11 cellular contexts compared by ENCODE assay signal in genomic region chr4:168656055-168656660, GRCh38.
DNase-seq lines count a peak whose midpoint lies in the region; ATAC-seq, FAIRE-seq and TF ChIP-seq lines count a peak whose summit lies in the region.
"Had no signal": no experiment of that assay in that cellular context is flagged by ENCODE, and none has a peak within 500 bp of the region (broad histone marks: within the 10 kb centered on the region; RNA-seq: fewer than 3 reads in every experiment).

No MANE protein-coding gene starts in this region.

- no peak for TF ChIP-seq RAD21 in IMR-90 (IDR thresholded peaks at IDR 0.05; ENCODE audit: low read length)

- POLR2A ChIA-PET in AG04450 (lab: Yijun Ruan, JAX) = interaction anchor here (0.7 to 1.4 kb wide), 5 partner anchors 10 to 354 kb away, joined by 3 to 10 read pairs (median 3); partner anchors contain the start of gene CBR4
- POLR2A ChIA-PET in IMR-90 (lab: Charles Lee; ENCODE audit: unreplicated experiment) = no interaction called here

- CTCF ChIA-PET in AG04450 (lab: Charles Lee) = interaction anchor here (0.6 to 1.4 kb wide), 2 partner anchors 70 to 160 kb away, joined by 3 read pairs; no protein-coding TSS in a partner anchor
- CTCF ChIA-PET in IMR-90 (lab: Yijun Ruan, JAX) = interaction anchor here (1.7 kb wide), 1 partner anchor 22 kb away, joined by 3 read pairs; no protein-coding TSS in a partner anchor

- TF ChIP-seq POLR2A in IMR-90 (IDR thresholded peaks at IDR 0.05; ENCODE audit: low read depth, low read length) = no peak

- dilution Hi-C loops in IMR-90 (cut with HindIII; ENCODE audit: low sequenced_read_pairs, unreplicated experiment) (no loop called here), keratinocyte (cut with MboI; ENCODE audit: extremely low pct_ligation_motif_present, low sequenced_read_pairs) (no loop called here)

- no peak overlapping the region for H2BK20ac ChIP-seq in IMR-90 (ENCODE audit: low read depth, low read length)

- peak; percentile 56 for DNase-seq in AG04450 (ENCODE audit: low read depth, low spot score)
- peak; percentile 94 for DNase-seq in IMR-90
- peak; percentile 78 for DNase-seq in astrocyte of the hippocampus (ENCODE audit: low read depth, low spot score)
- no peak for DNase-seq in keratinocyte (ENCODE audit: low read depth, low spot score)
- no peak for DNase-seq in NCI-H1930 (lab: John Stamatoyannopoulos, UW)
- no peak for DNase-seq in NCI-H1092 (lab: John Stamatoyannopoulos, UW)
- no peak for DNase-seq in ACHN
- DNase-seq: body of pancreas, NCI-H510A, T-helper 2 cell had no signal

- no peak overlapping the region for H4K91ac ChIP-seq in IMR-90 (ENCODE audit: insufficient read depth, low read depth, low read length)

- no CpG with 5 or more reads among the region's 4 CpGs for WGBS in IMR-90 (ENCODE audit: extremely low coverage in 2 of 2, insufficient read length in 1 of 2), 2 experiments

- no peak overlapping the region for H4K8ac ChIP-seq in IMR-90 (ENCODE audit: low read depth in 2 of 2, low read length in 2 of 2)

- peak; percentile 87 for FAIRE-seq in keratinocyte (lab: Jason Lieb, UNC)

- H3K4me2 ChIP-seq in IMR-90 (ENCODE audit: low read depth, low read length) = no peak overlapping the region
- peak overlapping the region; percentile 80 for H3K4me2 ChIP-seq in keratinocyte (ENCODE audit: control insufficient read depth, extremely low read depth, insufficient read depth, low read depth, low read length)

- H3K79me1 ChIP-seq in IMR-90 (ENCODE audit: low read depth in 1 of 2, low read length in 2 of 2) = no peaks in the 10 kb centered on the region

- H3K4me3 ChIP-seq in AG04450 (ENCODE audit: low read depth, low read length) = no peak overlapping the region
- no peak overlapping the region for H3K4me3 ChIP-seq in IMR-90 (ENCODE audit: insufficient read depth, low read depth, low read length)
- H3K4me3 ChIP-seq in keratinocyte (ENCODE audit: control insufficient read depth in 2 of 3, extremely low read depth in 1 of 3, insufficient read depth in 2 of 3, low read depth in 1 of 3, low read length in 3 of 3) = peak overlapping the region in 2 of 3 experiments; percentile 30 to 60
- H3K4me3 ChIP-seq: body of pancreas had no signal

- no peak overlapping the region for H3K18ac ChIP-seq in IMR-90 (ENCODE audit: low read depth, low read length)

- H3K9me3 ChIP-seq in AG04450 (ENCODE audit: control insufficient read depth, insufficient read depth, low read length) = no peaks in the 10 kb centered on the region
- H3K9me3 ChIP-seq in IMR-90 (ENCODE audit: control insufficient read depth, insufficient read depth, low read length) = no peaks in the 10 kb centered on the region
- no peaks in the 10 kb centered on the region for H3K9me3 ChIP-seq in keratinocyte (ENCODE audit: control insufficient read depth, low read depth, low read length)

- no peak overlapping the region for H3K56ac ChIP-seq in IMR-90 (ENCODE audit: extremely low read depth, insufficient read depth, low read length)

- no peaks in the 10 kb centered on the region for H3K79me2 ChIP-seq in keratinocyte (ENCODE audit: control insufficient read depth, insufficient read depth, low read length)

- H4K20me1 ChIP-seq in IMR-90 (ENCODE audit: insufficient read depth, low read length) (no peaks in the 10 kb centered on the region), keratinocyte (ENCODE audit: control insufficient read depth, extremely low read depth, insufficient read depth, low read length) (no peaks in the 10 kb centered on the region)

- TF ChIP-seq CTCF in AG04450 (IDR thresholded peaks at IDR 0.05; ENCODE audit: low read depth, low read length) = no peak
- TF ChIP-seq CTCF in IMR-90 (conservative IDR thresholded peaks at IDR 0.05; ENCODE audit: low read depth, low read length) = no peak
- no peak for TF ChIP-seq CTCF in keratinocyte (optimal IDR thresholded peaks at IDR 0.05 in 1 of 3, IDR thresholded peaks at IDR 0.05 in 1 of 3, conservative IDR thresholded peaks at IDR 0.05 in 1 of 3; ENCODE audit: extremely low read depth in 1 of 3, insufficient read depth in 2 of 3, low read length in 3 of 3)

- no peak overlapping the region for H3K23ac ChIP-seq in IMR-90 (ENCODE audit: low read depth, low read length)

- H3K9ac ChIP-seq in IMR-90 (ENCODE audit: low read depth, low read length) (no peak overlapping the region), keratinocyte (ENCODE audit: control insufficient read depth, extremely low read depth, insufficient read depth, low read length) (no peak overlapping the region)

- H3K4ac ChIP-seq in IMR-90 (ENCODE audit: low read depth, low read length) = no peak overlapping the region

- intact Hi-C loops in IMR-90 (cut with micrococcal nuclease) = no loop called here

- no peak overlapping the region for H2BK15ac ChIP-seq in IMR-90 (ENCODE audit: low read depth, low read length)

- no peak overlapping the region for H3K14ac ChIP-seq in IMR-90 (replicated peaks; ENCODE audit: low read depth, low read length)

- in situ Hi-C loops in IMR-90 (cut with MboI; ENCODE audit: low sequenced_read_pairs) (no loop called here), ACHN (cut with HindIII; ENCODE audit: low pct_ligation_motif_present, low pct_unique_long_range_greater_than_20kb, low sequenced_read_pairs) (no loop called here)

- no peak overlapping the region for H2BK120ac ChIP-seq in IMR-90 (ENCODE audit: low read depth, low read length)

- H2BK5ac ChIP-seq in IMR-90 (ENCODE audit: low read depth, low read length, poor library complexity, severe bottlenecking) = no peak overlapping the region

- BruUV-seq in IMR-90 (replicated peaks; lab: Mats Ljungman, UMichigan) = no TSS peak

- no peak overlapping the region for H4K5ac ChIP-seq in IMR-90 (ENCODE audit: low read depth, low read length)

- no peaks in the 10 kb centered on the region for H3K27me3 ChIP-seq in AG04450 (ENCODE audit: control insufficient read depth, insufficient read depth, low read length)
- 0 out of 2 replicates have a peak, but pooled peaks cover 4% of the 10 kb centered on the region for H3K27me3 ChIP-seq in IMR-90 (ENCODE audit: control insufficient read depth, insufficient read depth, low read length)
- H3K27me3 ChIP-seq in keratinocyte (ENCODE audit: control insufficient read depth, extremely low read depth, insufficient read depth, low read length) = no peaks in the 10 kb centered on the region
- H3K27me3 ChIP-seq: body of pancreas had no signal

- H2AFZ ChIP-seq in IMR-90 (replicated peaks; ENCODE audit: low read length, poor library complexity) = no peak overlapping the region
- no peak overlapping the region for H2AFZ ChIP-seq in keratinocyte (ENCODE audit: control insufficient read depth, low read length)

- H3K27ac ChIP-seq in AG04450 (ENCODE audit: low read depth, low read length) (no peak overlapping the region), IMR-90 (ENCODE audit: insufficient read depth, low read length) (no peak overlapping the region), keratinocyte (ENCODE audit: control insufficient read depth, insufficient read depth, low read length) (peak overlapping the region; percentile 49)
- H3K27ac ChIP-seq: body of pancreas had no signal

- peak; percentile 84 for ATAC-seq in IMR-90 (ENCODE audit: low read depth)
- ATAC-seq in HG03354 (IDR thresholded peaks at IDR 0.05; ENCODE audit: poor library complexity, severe bottlenecking, unreplicated experiment) = no peak
- ATAC-seq: body of pancreas had no signal

- no peak overlapping the region for H2AK9ac ChIP-seq in IMR-90 (replicated peaks; ENCODE audit: low read depth, low read length, poor library complexity)

- peaks cover 5% of the 10 kb centered on the region for H3K4me1 ChIP-seq in IMR-90 (ENCODE audit: control insufficient read depth, insufficient read depth, low read length)
- peaks cover 31% of the 10 kb centered on the region for H3K4me1 ChIP-seq in keratinocyte (ENCODE audit: control insufficient read depth, extremely low read depth, insufficient read depth, low read length)
- H3K4me1 ChIP-seq: body of pancreas had no signal

- H3K36me3 ChIP-seq in IMR-90 (ENCODE audit: control insufficient read depth, insufficient read depth, low read length) = no peaks in the 10 kb centered on the region
- H3K36me3 ChIP-seq in keratinocyte (ENCODE audit: control insufficient read depth in 2 of 2, extremely low read depth in 1 of 2, insufficient read depth in 2 of 2, low read length in 2 of 2) = no peaks in the 10 kb centered on the region

- H3K9me1 ChIP-seq in IMR-90 (ENCODE audit: insufficient read depth, low read length) = no peaks in the 10 kb centered on the region; the same call in 1 of the 2 replicates
- no peaks in the 10 kb centered on the region for H3K9me1 ChIP-seq in keratinocyte (ENCODE audit: control insufficient read depth, extremely low read depth, insufficient read depth, low read length)

- no peak overlapping the region for H2AK5ac ChIP-seq in IMR-90 (ENCODE audit: low read depth, low read length)

TF ChIP-seq in IMR-90, 13 proteins besides CTCF, POLR2A, EP300 and RAD21 (continues in another document):
- TF ChIP-seq FOS (IDR thresholded peaks at IDR 0.05; ENCODE audit: low read depth, low read length) = peak; percentile 87
- TF ChIP-seq CHD1 (IDR thresholded peaks at IDR 0.05; ENCODE audit: low read depth, low read length) = no peak
- no peak for TF ChIP-seq RFX5 (IDR thresholded peaks at IDR 0.05; ENCODE audit: low read depth, low read length)
- no peak for TF ChIP-seq USF2 (IDR thresholded peaks at IDR 0.05; ENCODE audit: low read depth, low read length)
- TF ChIP-seq BHLHE40 (IDR thresholded peaks at IDR 0.05; ENCODE audit: low read depth, low read length) = no peak
- peak; percentile 98 for TF ChIP-seq CEBPB (IDR thresholded peaks at IDR 0.05; ENCODE audit: low read depth, low read length)
- no peak for TF ChIP-seq MXI1 (IDR thresholded peaks at IDR 0.05; ENCODE audit: borderline replicate concordance, low read depth, low read length)
- TF ChIP-seq MAFK (IDR thresholded peaks at IDR 0.05; ENCODE audit: low read depth, low read length) = peak; percentile 40
- no peak for TF ChIP-seq MAZ (IDR thresholded peaks at IDR 0.05; ENCODE audit: borderline replicate concordance, low read depth, low read length)
- TF ChIP-seq RCOR1 (IDR thresholded peaks at IDR 0.05; ENCODE audit: insufficient replicate concordance, low read length) = no peak
- TF ChIP-seq SMC3 (IDR thresholded peaks at IDR 0.05; ENCODE audit: low read depth, low read length) = no peak

Comparison
In these comparisons a context has a peak if more than half of its experiments do, and no peak if none do; other contexts are left out.
1. DNase-seq: peak in AG04450 (single experiment), IMR-90 (single experiment) and astrocyte of the hippocampus (single experiment); none in keratinocyte (single experiment), NCI-H1930 (0 of 2), NCI-H1092 (single experiment) and ACHN (single experiment).
2. H3K4me3 ChIP-seq: peak in keratinocyte (2 of 3); none in AG04450 (single experiment) and IMR-90 (single experiment).